18 cellular contexts compared by ENCODE assay signal in genomic region chrX:71081348-71082148, GRCh38. TPM values are rescaled to one million over a fixed set of nuclear protein-coding genes. Genes with fewer than 3 reads are reported as not detected.
DNase-seq lines count a peak whose midpoint lies in the region; ATAC-seq lines count a peak whose summit lies in the region.
"Had no signal": no experiment of that assay in that cellular context is flagged by ENCODE, and none has a peak within 500 bp of the region (broad histone marks: within the 10 kb centered on the region; RNA-seq: fewer than 3 reads in every experiment).

No MANE protein-coding gene starts in this region.

- no peak overlapping the region for H3K27ac Mint-ChIP-seq in T-cell
- H3K27ac Mint-ChIP-seq: activated CD4-positive, alpha-beta memory T cell treated with anti-CD3 and anti-CD28 coated beads for 36 hours had no signal

- POLR2A ChIA-PET in T-cell (lab: Charles Lee) = no interaction called here

- H3K4me1 Mint-ChIP-seq in T-cell = peaks cover 0 to 8% (median 6%) of the 10 kb centered on the region in 3 donors
- H3K4me1 Mint-ChIP-seq: neural crest cell had no signal

- H3K36me3 Mint-ChIP-seq in T-cell = no peaks in the 10 kb centered on the region
- H3K36me3 Mint-ChIP-seq: activated CD4-positive, alpha-beta memory T cell treated with anti-CD3 and anti-CD28 coated beads for 36 hours had no signal

- ATAC-seq in GM19328 (IDR thresholded peaks at IDR 0.05; ENCODE audit: unreplicated experiment) = no peak
- ATAC-seq in T-cell (replicated peaks in 1 of 4) = no peak
- no peak for ATAC-seq in GM19467 (IDR thresholded peaks at IDR 0.05; ENCODE audit: unreplicated experiment)

- no peak overlapping the region for H3K4me3 Mint-ChIP-seq in T-cell
- H3K4me3 Mint-ChIP-seq: activated CD4-positive, alpha-beta memory T cell treated with anti-CD3 and anti-CD28 coated beads for 36 hours; neural crest cell had no signal

- DNase-seq in EH (ENCODE audit: low read depth) = peak; percentile 15
- DNase-seq in NCI-H69 (lab: John Stamatoyannopoulos, UW) = peak; percentile 3
- DNase-seq in fibroblast of peridontal ligament (ENCODE audit: extremely low read depth) = peak; percentile 26
- no peak for DNase-seq in T-cell
- DNase-seq: activated CD4-positive, alpha-beta memory T cell treated with anti-CD3 and anti-CD28 coated beads for 36 hours; dorsolateral prefrontal cortex; HCEC 1CT; MG63; NCI-H2081; stimulated activated CD4-positive, alpha-beta T cell treated with anti-CD3 and anti-CD28 coated beads, Interleukin-4, amount 100 ng/mL, for 1 hour had no signal

- CTCF ChIA-PET in T-cell (lab: Charles Lee) = no interaction called here

- no peaks in the 10 kb centered on the region for H3K9me3 Mint-ChIP-seq in T-cell
- H3K9me3 Mint-ChIP-seq: activated CD4-positive, alpha-beta memory T cell treated with anti-CD3 and anti-CD28 coated beads for 36 hours had no signal

- H3K27me3 Mint-ChIP-seq in T-cell = peaks cover 3 to 4% of the 10 kb centered on the region in 2 donors
- H3K27me3 Mint-ChIP-seq: activated CD4-positive, alpha-beta memory T cell treated with anti-CD3 and anti-CD28 coated beads for 36 hours had no signal

RNA-seq across cellular contexts. Expression of gene SNX12, which starts 13.4 kb away (rescaled TPM):
- total RNA-seq in T-cell = 10 to 100 TPM; 29.6 to 42.5 (median 33.1) TPM

RNA-seq across cellular contexts. Expression of gene FOXO4, which starts 14.1 kb away (rescaled TPM):
- total RNA-seq in T-cell = 10 to 100 TPM; 30.4 to 45.9 (median 38.1) TPM
- total RNA-seq: SJSA1 had no signal

RNA-seq across cellular contexts. Expression of gene CXorf65, which starts 25.0 kb away (rescaled TPM):
- total RNA-seq in T-cell = 10 to 100 TPM; 33.8 to 86.6 (median 39.6) TPM
- total RNA-seq: ascending aorta, dorsolateral prefrontal cortex, lung microvascular endothelial cell, neural crest cell, right atrium auricular region, SJSA1, ureter had no signal

RNA-seq across cellular contexts. Expression of gene IL2RG, which starts 29.8 kb away (rescaled TPM):
- total RNA-seq in T-cell = 100 to 1,000 TPM; 285 to 380 (median 312) TPM
- total RNA-seq: lung microvascular endothelial cell, neural crest cell, SJSA1 had no signal

RNA-seq across cellular contexts. Expression of gene MED12, which starts 36.8 kb away (rescaled TPM):
- total RNA-seq in T-cell = 10 to 100 TPM; 63.8 to 78.3 (median 72.0) TPM
- total RNA-seq: SJSA1 had no signal

Comparison
In these comparisons a context has a peak if more than half of its experiments do, and no peak if none do; other contexts are left out.
1. DNase-seq: peak in EH (single experiment), NCI-H69 (single experiment) and fibroblast of peridontal ligament (single experiment); none in T-cell (0 of 34).